17 cellular contexts compared by ENCODE assay signal in the genomic region with DNA sequence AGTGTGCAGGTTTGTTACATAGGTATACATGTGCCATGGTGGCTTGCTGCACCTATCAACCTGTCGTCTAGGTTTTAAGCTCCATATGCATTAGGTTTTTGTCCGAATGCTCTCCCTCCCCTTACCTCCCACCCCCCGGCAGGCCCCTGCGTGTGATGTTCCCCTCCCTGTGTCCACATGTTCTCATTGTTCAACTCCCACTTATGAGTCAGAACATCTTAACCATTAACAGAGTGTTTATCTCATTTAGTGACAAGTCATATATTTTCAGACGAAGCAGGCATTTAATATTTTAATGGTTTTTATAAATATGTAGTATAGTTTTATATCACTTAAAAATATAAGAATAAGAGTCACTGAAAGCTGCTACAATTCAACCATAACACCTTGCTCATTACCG.
A peak's percentile ranks its signal among the peaks of the same experiment; 100 is the strongest.
DNase-seq lines count a peak whose midpoint lies in the region; ATAC-seq and TF ChIP-seq lines count a peak whose summit lies in the region.
"Had no signal": no experiment of that assay in that cellular context is flagged by ENCODE, and none has a peak within 500 bp of the region (broad histone marks: within the 10 kb centered on the region; RNA-seq: fewer than 3 reads in every experiment).

No MANE protein-coding gene starts in this region.

- TF ChIP-seq CTCF in fibroblast of mammary gland (conservative IDR thresholded peaks at IDR 0.05; ENCODE audit: control insufficient read depth, insufficient read depth, low read depth, low read length) = no peak

- DNase-seq in HCEC 1CT (peak; percentile 63), NCI-H69 (lab: John Stamatoyannopoulos, UW) (peak; percentile 77), fibroblast of mammary gland (ENCODE audit: low read depth) (peak; percentile 35), renal cortical epithelial cell (ENCODE audit: low read depth) (peak; percentile 85), DMS79 (lab: John Stamatoyannopoulos, UW) (no peak), NCI-H1105 treated with DMSO at 0.1 percent for 48 hours (lab: John Stamatoyannopoulos, UW) (no peak)
- DNase-seq: CD4-positive, alpha-beta memory T cell; DND-41; GDM1; KBM-7; NCI-H1092; NCI-H1694; NCI-H446 treated with DMSO at 0.1 percent for 48 hours; SIG-M5; T-helper 17 cell had no signal

- no peak overlapping the region for H3K4me3 ChIP-seq in fibroblast of mammary gland (ENCODE audit: control insufficient read depth, low read depth, low read length)
- H3K4me3 ChIP-seq: GM12878 had no signal

- ATAC-seq in HG02884 (IDR thresholded peaks at IDR 0.05; ENCODE audit: unreplicated experiment) = no peak
- ATAC-seq: GM12878, T-helper 17 cell had no signal

Comparison
In these comparisons a context has a peak if more than half of its experiments do, and no peak if none do; other contexts are left out.
1. DNase-seq: peak in HCEC 1CT (single experiment), NCI-H69 (single experiment), fibroblast of mammary gland (single experiment) and renal cortical epithelial cell (single experiment); none in DMS79 (single experiment) and NCI-H1105 treated with DMSO at 0.1 percent for 48 hours (single experiment).